8 cellular contexts compared by ENCODE assay signal in the genomic region with DNA sequence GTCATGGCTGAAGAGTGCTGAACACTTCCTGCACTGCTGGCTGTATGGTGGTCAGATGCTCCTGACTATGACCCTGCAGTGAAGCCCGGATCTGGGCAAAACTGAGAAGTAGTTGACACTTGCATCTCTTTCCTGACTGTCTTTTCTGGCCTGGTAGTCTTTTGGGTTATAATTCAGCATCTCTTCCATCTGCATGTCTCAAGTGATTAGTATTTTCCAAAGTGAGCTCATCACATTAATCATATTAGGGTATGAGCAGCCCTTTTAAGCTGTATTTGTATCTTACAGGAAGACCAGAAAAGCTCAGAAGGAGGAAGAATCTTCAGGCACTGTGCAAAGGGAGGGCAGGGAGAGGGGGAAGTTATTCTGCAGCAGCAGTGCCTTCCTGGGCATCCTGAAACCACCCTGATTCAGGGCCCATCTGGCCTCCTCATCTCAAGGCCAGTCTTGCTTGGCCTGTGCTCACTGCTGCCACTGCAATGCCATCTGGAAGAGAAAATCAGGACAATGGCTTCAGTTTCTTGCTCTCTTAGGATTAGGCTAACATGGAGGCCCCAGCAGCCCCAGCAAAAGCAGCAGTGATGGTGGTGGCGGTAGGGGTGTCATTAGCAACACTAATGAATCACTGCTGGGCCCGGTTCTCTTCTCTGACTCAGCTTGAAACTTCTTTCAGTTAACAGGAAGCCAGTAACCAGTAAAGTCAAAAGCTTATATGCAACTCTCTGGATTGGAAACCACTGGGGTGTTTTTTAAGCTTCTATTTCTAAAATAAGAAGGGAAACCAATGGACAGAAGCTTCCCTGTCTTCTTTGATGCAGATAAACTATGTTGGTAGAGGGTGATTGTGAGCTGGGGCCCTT.
DNase-seq lines count a peak whose midpoint lies in the region; ATAC-seq and TF ChIP-seq lines count a peak whose summit lies in the region.

No MANE protein-coding gene starts in this region.

- H3K4me3 ChIP-seq in HUES6 (ENCODE audit: low read depth, low read length) (no peak overlapping the region), colonic mucosa (no peak overlapping the region), mesendoderm (ENCODE audit: low read length) (no peak overlapping the region)

- peak overlapping the region; percentile 14 for H2AK5ac ChIP-seq in mesendoderm (ENCODE audit: low read length)

- peak overlapping the region; percentile 62 for H3K18ac ChIP-seq in mesendoderm (ENCODE audit: low read length)

- intact Hi-C loops in colonic mucosa (cut with DNase I): no loop called here

- H3K4me1 ChIP-seq in ES-I3 (ENCODE audit: insufficient read depth, low read length) (peaks cover 51% of the 10 kb centered on the region), HUES6 (ENCODE audit: control insufficient read depth, insufficient read depth, low read length) (peaks cover 56% of the 10 kb centered on the region), colonic mucosa (peaks cover 16% of the 10 kb centered on the region), mesendoderm (ENCODE audit: control insufficient read depth, low read depth, low read length) (peaks cover 30% of the 10 kb centered on the region)

- H3K27me3 ChIP-seq in HUES6 (ENCODE audit: control insufficient read depth, insufficient read depth, low read length) (no peaks in the 10 kb centered on the region), colonic mucosa (no peaks in the 10 kb centered on the region), mesendoderm (ENCODE audit: insufficient read depth, low read length, poor library complexity) (no peaks in the 10 kb centered on the region)

- no peaks in the 10 kb centered on the region for H3K79me1 ChIP-seq in mesendoderm (ENCODE audit: low read length)

- ATAC-seq in GM21528 (IDR thresholded peaks at IDR 0.05; ENCODE audit: low FRiP score, unreplicated experiment): peak; percentile 97
- ATAC-seq in activated CD4-positive, CD25-positive, alpha-beta regulatory T cell treated with anti-CD3 and anti-CD28 coated beads, Interleukin-2, amount 50 U/mL, for 24 hours: peak; percentile 98 to 99

- H2BK5ac ChIP-seq in mesendoderm (ENCODE audit: low read length): peak overlapping the region; percentile 85

- H3K56ac ChIP-seq in mesendoderm (ENCODE audit: low read length): peak overlapping the region; percentile 69

- H2BK15ac ChIP-seq in mesendoderm (replicated peaks; ENCODE audit: low read depth): peak overlapping the region; percentile 39

- H3K9me3 ChIP-seq in ES-I3 (ENCODE audit: control insufficient read depth, insufficient read depth, low read length) (0 out of 2 replicates have a peak, but pooled peaks cover 4% of the 10 kb centered on the region), HUES6 (ENCODE audit: control insufficient read depth, insufficient read depth, low read depth, low read length) (peaks cover 11% of the 10 kb centered on the region), colonic mucosa (no peaks in the 10 kb centered on the region)

- no peak overlapping the region for H3K4me2 ChIP-seq in mesendoderm (ENCODE audit: low read length)

- H4K5ac ChIP-seq in mesendoderm (ENCODE audit: low read length): no peak overlapping the region

- no peak for DNase-seq in colonic mucosa
- peak; percentile 90 for DNase-seq in mesendoderm
- peak; percentile 78 for DNase-seq in stimulated activated CD8-positive, alpha-beta memory T cell treated with anti-CD3 and anti-CD28 coated beads, Interleukin-4, amount 100 ng/mL, for 48 hours
- no peak for DNase-seq in middle frontal gyrus (ENCODE audit: extremely low spot score, low spot score)

- no peaks in the 10 kb centered on the region for H3K36me3 ChIP-seq in ES-I3 (ENCODE audit: insufficient read depth, low read length)
- H3K36me3 ChIP-seq in HUES6 (ENCODE audit: control insufficient read depth, insufficient read depth, low read length): no peaks in the 10 kb centered on the region
- H3K36me3 ChIP-seq in colonic mucosa: no peaks in the 10 kb centered on the region
- no peaks in the 10 kb centered on the region for H3K36me3 ChIP-seq in mesendoderm (ENCODE audit: control insufficient read depth, insufficient read depth, low read length)

- H3K79me2 ChIP-seq in mesendoderm (ENCODE audit: control insufficient read depth, insufficient read depth, low read length): no peaks in the 10 kb centered on the region

- peak overlapping the region; percentile 73 for H3K4ac ChIP-seq in mesendoderm (ENCODE audit: low read depth, low read length)

- H3K23ac ChIP-seq in mesendoderm (ENCODE audit: low read length): no peak overlapping the region

- H3K9ac ChIP-seq in ES-I3 (ENCODE audit: low read depth, low read length) (peak overlapping the region; percentile 21; the same call in 1 of the 2 replicates), HUES6 (ENCODE audit: low read length) (peak overlapping the region; percentile 81), colonic mucosa (ENCODE audit: low read depth in 2 of 2, low read length in 2 of 2) (peak overlapping the region in 1 of 2 donors; percentile 39), mesendoderm (ENCODE audit: low read length) (no peak overlapping the region)

- H4K8ac ChIP-seq in mesendoderm (ENCODE audit: low read depth, low read length): no peak overlapping the region

- H2BK120ac ChIP-seq in mesendoderm (ENCODE audit: low read depth, low read length): no peak overlapping the region

- TF ChIP-seq CTCF in colonic mucosa (IDR thresholded peaks at IDR 0.05): no peak

- H3K27ac ChIP-seq in HUES6 (ENCODE audit: low read depth, low read length) (peak overlapping the region; percentile 92), colonic mucosa (peak overlapping the region; percentile 74), mesendoderm (ENCODE audit: low read depth, low read length) (peak overlapping the region; percentile 75)

- WGBS in mesendoderm (ENCODE audit: extremely low coverage, insufficient coverage, low lambda C conversion rate): no CpG with 5 or more reads among the region's 3 CpGs

Comparison
In these comparisons a context has a peak if more than half of its experiments do, and no peak if none do; other contexts are left out.
1. DNase-seq: peak in mesendoderm (single experiment) and stimulated activated CD8-positive, alpha-beta memory T cell treated with anti-CD3 and anti-CD28 coated beads, Interleukin-4, amount 100 ng/mL, for 48 hours (single experiment); none in colonic mucosa (single experiment) and middle frontal gyrus (single experiment).
2. Peak in every context shown above with its lines, with median percentiles within 50 percentile points of each other: H3K27ac ChIP-seq.